Comparison of ENCODE assay signal across 13 cellular contexts in genomic region chr14:105439710-105440553, GRCh38. TPM values are rescaled to one million over a fixed set of nuclear protein-coding genes. Genes with fewer than 3 reads are reported as not detected.
DNase-seq lines count a peak whose midpoint lies in the region; FAIRE-seq and TF ChIP-seq lines count a peak whose summit lies in the region.
"Had no signal": no experiment of that assay in that cellular context is flagged by ENCODE, and none has a peak within 500 bp of the region (broad histone marks: within the 10 kb centered on the region; RNA-seq: fewer than 3 reads in every experiment).

No MANE protein-coding gene starts in this region.

- dilution Hi-C loops in keratinocyte (cut with MboI; ENCODE audit: extremely low pct_ligation_motif_present, low sequenced_read_pairs) = no loop called here

- no peaks in the 10 kb centered on the region for H3K9me1 ChIP-seq in keratinocyte (ENCODE audit: control insufficient read depth, extremely low read depth, insufficient read depth, low read length)

- in situ Hi-C loops in GM13977 (cut with MboI; ENCODE audit: low pct_unique_long_range_greater_than_20kb, low sequenced_read_pairs, unreplicated experiment) = no loop called here

- no peak overlapping the region for H3K4me2 ChIP-seq in keratinocyte (ENCODE audit: control insufficient read depth, extremely low read depth, insufficient read depth, low read depth, low read length)

- H3K4me1 ChIP-seq in keratinocyte (ENCODE audit: control insufficient read depth, extremely low read depth, insufficient read depth, low read length) = no peaks in the 10 kb centered on the region
- H3K4me1 ChIP-seq: Caco-2 had no signal

- H3K9ac ChIP-seq in keratinocyte (ENCODE audit: control insufficient read depth, extremely low read depth, insufficient read depth, low read length) = no peak overlapping the region

- H3K27me3 ChIP-seq in keratinocyte (ENCODE audit: control insufficient read depth, extremely low read depth, insufficient read depth, low read length) = no peaks in the 10 kb centered on the region
- H3K27me3 ChIP-seq: heart right ventricle had no signal

- H3K4me3 ChIP-seq in AG09309 (ENCODE audit: control insufficient read depth, low read depth, low read length) (no peak overlapping the region), keratinocyte (ENCODE audit: control insufficient read depth in 2 of 3, extremely low read depth in 1 of 3, insufficient read depth in 2 of 3, low read depth in 1 of 3, low read length in 3 of 3) (no peak overlapping the region)
- H3K4me3 ChIP-seq: heart right ventricle had no signal

- no peak overlapping the region for H3K27ac ChIP-seq in keratinocyte (ENCODE audit: control insufficient read depth, insufficient read depth, low read length)
- H3K27ac ChIP-seq: heart right ventricle had no signal

- peaks cover 53% of the 10 kb centered on the region for H3K79me2 ChIP-seq in keratinocyte (ENCODE audit: control insufficient read depth, insufficient read depth, low read length)

- DNase-seq in AG09309 (ENCODE audit: low read depth) (no peak), GM03348 (ENCODE audit: low spot score) (peak; percentile 57), SHP77 (lab: John Stamatoyannopoulos, UW) (peak; percentile 52 to 67), keratinocyte (ENCODE audit: low read depth, low spot score) (no peak), H54 (ENCODE audit: insufficient read length, low spot score) (no peak), GM13977 (ENCODE audit: low spot score) (no peak), iPS-NIHi7 (ENCODE audit: extremely low spot score) (no peak), NCI-H1105 treated with DMSO at 0.1 percent for 48 hours (lab: John Stamatoyannopoulos, UW) (no peak)
- DNase-seq: activated CD4-positive, CD25-positive, alpha-beta regulatory T cell; Caco-2; mesenchymal stem cell had no signal

- peaks cover 33% of the 10 kb centered on the region for H4K20me1 ChIP-seq in keratinocyte (ENCODE audit: control insufficient read depth, extremely low read depth, insufficient read depth, low read length)

- H2AFZ ChIP-seq in keratinocyte (ENCODE audit: control insufficient read depth, low read length) = no peak overlapping the region

- H3K36me3 ChIP-seq in keratinocyte (ENCODE audit: control insufficient read depth in 2 of 2, extremely low read depth in 1 of 2, insufficient read depth in 2 of 2, low read length in 2 of 2) = peaks cover 7 to 22% of the 10 kb centered on the region in 2 experiments

- TF ChIP-seq POLR2A in H54 (IDR thresholded peaks at IDR 0.05; ENCODE audit: low read depth, low read length) = no peak

- FAIRE-seq in keratinocyte (lab: Jason Lieb, UNC) (no peak), H54 (lab: Jason Lieb, UNC) (no peak)
- FAIRE-seq: H1 had no signal

- TF ChIP-seq CTCF in AG09309 (IDR thresholded peaks at IDR 0.05; ENCODE audit: control insufficient read depth, insufficient read depth, low read depth, low read length, missing control alignments) = peak; percentile 23
- peak in 2 of 3 experiments; percentile 6 to 33 for TF ChIP-seq CTCF in keratinocyte (optimal IDR thresholded peaks at IDR 0.05 in 1 of 3, IDR thresholded peaks at IDR 0.05 in 1 of 3, conservative IDR thresholded peaks at IDR 0.05 in 1 of 3; ENCODE audit: extremely low read depth in 1 of 3, insufficient read depth in 2 of 3, low read length in 3 of 3)
- no peak for TF ChIP-seq CTCF in GM13977 (IDR thresholded peaks at IDR 0.05; ENCODE audit: extremely low read depth, insufficient read depth, missing control alignments)

- H3K9me3 ChIP-seq in keratinocyte (ENCODE audit: control insufficient read depth, low read depth, low read length) = no peaks in the 10 kb centered on the region
- H3K9me3 ChIP-seq: Caco-2 had no signal

RNA-seq across cellular contexts. Expression of gene MTA1, which starts 20.3 kb away (rescaled TPM):
- 33.6 to 50.0 TPM (median 49.2 TPM) in 3 replicates for polyA plus RNA-seq in keratinocyte
- 12.2 TPM for polyA plus RNA-seq in keratinocyte (2011; ENCODE audit: low read depth)
- 23.2 and 41.5 TPM in 2 replicates for polyA plus RNA-seq in keratinocyte (2011; cell fraction: cytosol; rRNA removed)
- polyA plus RNA-seq in keratinocyte (2011; cell fraction: nucleus; rRNA removed) = 122 and 149 TPM in 2 replicates
- 29.4 and 50.2 TPM in 2 replicates for polyA plus RNA-seq in keratinocyte (2012; ENCODE audit: low replicate concordance)
- polyA minus RNA-seq in keratinocyte = 27.7 to 79.2 TPM (median 35.9 TPM) in 3 replicates
- 90.4 TPM for polyA minus RNA-seq in keratinocyte (2011; cell fraction: cytosol; rRNA and poly(A)+ RNA removed)
- 59.6 and 63.2 TPM in 2 replicates for polyA minus RNA-seq in keratinocyte (2011; cell fraction: nucleus; rRNA and poly(A)+ RNA removed)

RNA-seq across cellular contexts. Expression of gene CRIP2, which starts 34.7 kb away (rescaled TPM):
- polyA plus RNA-seq in keratinocyte = 4.8 to 12.7 TPM (median 5.7 TPM) in 3 replicates
- polyA plus RNA-seq in keratinocyte (2011; ENCODE audit: low read depth) = 0.61 TPM
- 3.7 and 13.9 TPM in 2 replicates for polyA plus RNA-seq in keratinocyte (2011; cell fraction: cytosol; rRNA removed)
- polyA plus RNA-seq in keratinocyte (2011; cell fraction: nucleus; rRNA removed) = 5.7 and 7.8 TPM in 2 replicates
- 6.0 and 8.3 TPM in 2 replicates for polyA plus RNA-seq in keratinocyte (2012; ENCODE audit: low replicate concordance)
- 1.2 to 5.3 TPM (median 3.8 TPM) in 3 replicates for polyA minus RNA-seq in keratinocyte
- 18.0 TPM for polyA minus RNA-seq in keratinocyte (2011; cell fraction: cytosol; rRNA and poly(A)+ RNA removed)
- polyA minus RNA-seq in keratinocyte (2011; cell fraction: nucleus; rRNA and poly(A)+ RNA removed) = 1.6 and 3.7 TPM in 2 replicates

RNA-seq across cellular contexts. Expression of gene TEX22, which starts 41.6 kb away (rescaled TPM):
- 0.03 to 0.09 TPM in 2 of 3 replicates, not detected in the other for polyA plus RNA-seq in keratinocyte
- not detected for polyA plus RNA-seq in keratinocyte (2011; ENCODE audit: low read depth)
- polyA plus RNA-seq in keratinocyte (2011; cell fraction: cytosol; rRNA removed) = 0.05 TPM in 1 of 2 replicates, not detected in the other
- 0.05 and 0.29 TPM in 2 replicates for polyA plus RNA-seq in keratinocyte (2011; cell fraction: nucleus; rRNA removed)
- 0.10 and 0.23 TPM in 2 replicates for polyA plus RNA-seq in keratinocyte (2012; ENCODE audit: low replicate concordance)
- polyA minus RNA-seq in keratinocyte = not detected in 3 replicates
- polyA minus RNA-seq in keratinocyte (2011; cell fraction: cytosol; rRNA and poly(A)+ RNA removed) = not detected
- polyA minus RNA-seq in keratinocyte (2011; cell fraction: nucleus; rRNA and poly(A)+ RNA removed) = 0.21 TPM in 1 of 2 replicates, not detected in the other

RNA-seq across cellular contexts. Expression of gene CRIP1, which starts 46.8 kb away (rescaled TPM):
- polyA plus RNA-seq in keratinocyte = 1.1 to 1.7 TPM (median 1.3 TPM) in 3 replicates
- not detected for polyA plus RNA-seq in keratinocyte (2011; ENCODE audit: low read depth)
- 0.23 and 1.0 TPM in 2 replicates for polyA plus RNA-seq in keratinocyte (2011; cell fraction: cytosol; rRNA removed)
- 0.27 and 0.85 TPM in 2 replicates for polyA plus RNA-seq in keratinocyte (2011; cell fraction: nucleus; rRNA removed)
- polyA plus RNA-seq in keratinocyte (2012; ENCODE audit: low replicate concordance) = 2.2 TPM in 1 of 2 replicates, not detected in the other
- not detected in 3 replicates for polyA minus RNA-seq in keratinocyte
- polyA minus RNA-seq in keratinocyte (2011; cell fraction: cytosol; rRNA and poly(A)+ RNA removed) = not detected
- 1.8 TPM in 1 of 2 replicates, not detected in the other for polyA minus RNA-seq in keratinocyte (2011; cell fraction: nucleus; rRNA and poly(A)+ RNA removed)

RNA-seq across cellular contexts. Expression of gene TEDC1, which starts 51.1 kb away (rescaled TPM):
- 4.2 to 5.0 TPM (median 5.0 TPM) in 3 replicates for polyA plus RNA-seq in keratinocyte
- 0.85 TPM for polyA plus RNA-seq in keratinocyte (2011; ENCODE audit: low read depth)
- 1.6 and 5.4 TPM in 2 replicates for polyA plus RNA-seq in keratinocyte (2011; cell fraction: cytosol; rRNA removed)
- 5.5 and 5.6 TPM in 2 replicates for polyA plus RNA-seq in keratinocyte (2011; cell fraction: nucleus; rRNA removed)
- 2.0 and 10.5 TPM in 2 replicates for polyA plus RNA-seq in keratinocyte (2012; ENCODE audit: low replicate concordance)
- 2.0 to 6.2 TPM (median 3.5 TPM) in 3 replicates for polyA minus RNA-seq in keratinocyte
- polyA minus RNA-seq in keratinocyte (2011; cell fraction: cytosol; rRNA and poly(A)+ RNA removed) = 8.6 TPM
- polyA minus RNA-seq in keratinocyte (2011; cell fraction: nucleus; rRNA and poly(A)+ RNA removed) = 2.7 and 3.4 TPM in 2 replicates

Comparison
In these comparisons a context has a peak if more than half of its experiments do, and no peak if none do; other contexts are left out.
1. DNase-seq: peak in GM03348 (single experiment) and SHP77 (2 of 2); none in AG09309 (single experiment), keratinocyte (single experiment), H54 (single experiment), GM13977 (single experiment), iPS-NIHi7 (single experiment) and NCI-H1105 treated with DMSO at 0.1 percent for 48 hours (single experiment).